2 cellular contexts compared by ENCODE assay signal in genomic region chr5:98416541-98416940, GRCh38.
TF ChIP-seq lines count a peak whose summit lies in the region.

No MANE protein-coding gene starts in this region.

TF ChIP-seq in SK-N-SH, 30 proteins besides CTCF, POLR2A, EP300 and RAD21:
- no peak for TF ChIP-seq REST (IDR thresholded peaks at IDR 0.05; ENCODE audit: low read depth, low read length)
- TF ChIP-seq FOSL2 (IDR thresholded peaks at IDR 0.05; ENCODE audit: borderline replicate concordance, low read depth), result peak; percentile 59
- TF ChIP-seq PBX3 (IDR thresholded peaks at IDR 0.05), result no peak
- no peak for TF ChIP-seq MXI1 (IDR thresholded peaks at IDR 0.05; ENCODE audit: low read depth, low read length)
- TF ChIP-seq JUND (IDR thresholded peaks at IDR 0.05), result 0 out of 2 replicates have a peak, but pooled peaks have one; percentile 17
- no peak for TF ChIP-seq POLR2AphosphoS5 (IDR thresholded peaks at IDR 0.05; ENCODE audit: low read depth, low read length)
TF ChIP-seq in SK-N-SH: peak in this region for 2.

TF ChIP-seq in SK-N-SH treated with all-trans-retinoic acid at 6 μM for 48 hours, 23 proteins besides CTCF, POLR2A, EP300 and RAD21 (continued from another document):
- no peak for TF ChIP-seq TOX (CRISPR knock-in tag; IDR thresholded peaks at IDR 0.05; ENCODE audit: borderline replicate concordance)
- TF ChIP-seq PATZ1 (CRISPR knock-in tag; IDR thresholded peaks at IDR 0.05; ENCODE audit: borderline replicate concordance), result no peak
- TF ChIP-seq ZNF8 (CRISPR knock-in tag; IDR thresholded peaks at IDR 0.05), result no peak
- no peak for TF ChIP-seq RARB (CRISPR knock-in tag; IDR thresholded peaks at IDR 0.05)
- no peak for TF ChIP-seq GLIS3 (CRISPR knock-in tag; IDR thresholded peaks at IDR 0.05)
- TF ChIP-seq TSHZ2 (CRISPR knock-in tag; IDR thresholded peaks at IDR 0.05), result no peak
- no peak for TF ChIP-seq ZNF70 (CRISPR knock-in tag; IDR thresholded peaks at IDR 0.05)
- TF ChIP-seq ZNF565 (CRISPR knock-in tag; conservative IDR thresholded peaks at IDR 0.05; ENCODE audit: low read depth), result no peak
- no peak for TF ChIP-seq ZFP30 (CRISPR knock-in tag; IDR thresholded peaks at IDR 0.05)
- TF ChIP-seq ISL1 (CRISPR knock-in tag; IDR thresholded peaks at IDR 0.05), result no peak
- no peak for TF ChIP-seq TCF4 (CRISPR knock-in tag; IDR thresholded peaks at IDR 0.05; ENCODE audit: borderline replicate concordance)
- no peak for TF ChIP-seq ARNTL (CRISPR knock-in tag; IDR thresholded peaks at IDR 0.05; ENCODE audit: borderline replicate concordance, low read depth)
